Comparison of ENCODE assay signal across 28 cellular contexts in genomic region chr6:138966870-138967269, GRCh38.
"Had no signal": no experiment of that assay in that cellular context is flagged by ENCODE, and none has a peak within 500 bp of the region (broad histone marks: within the 10 kb centered on the region; RNA-seq: fewer than 3 reads in every experiment).

No MANE protein-coding gene starts in this region.

- H3K4me1 ChIP-seq: uterus had no signal

- H3K27me3 ChIP-seq: dorsolateral prefrontal cortex, gastrocnemius medialis, neutrophil, pancreas, right lobe of liver, suprapubic skin, transverse colon, upper lobe of right lung, uterus had no signal

- H3K27me3 Mint-ChIP-seq: memory B cell; progenitor cell of endocrine pancreas; stimulated activated naive CD8-positive, alpha-beta T cell treated with anti-CD3 and anti-CD28 coated beads, Interleukin-15, amount 100 ng/mL, for 72 hours had no signal

- H3K4me3 ChIP-seq: dorsolateral prefrontal cortex, gastrocnemius medialis, lower lobe of right lung, pancreas, right lobe of liver, suprapubic skin, transverse colon, upper lobe of right lung, uterus had no signal

- H3K4me3 Mint-ChIP-seq: endodermal cell; memory B cell; natural killer cell; neural crest cell; stimulated activated naive CD8-positive, alpha-beta T cell treated with anti-CD3 and anti-CD28 coated beads, Interleukin-15, amount 100 ng/mL, for 72 hours had no signal

- H3K9me3 ChIP-seq: gastrocnemius medialis, lower lobe of right lung, neutrophil, pancreas, right lobe of liver, suprapubic skin, transverse colon, upper lobe of right lung, uterus had no signal

- ATAC-seq: esophagus mucosa; gastrocnemius medialis; left ventricle myocardium superior; lower lobe of right lung; pancreas; right lobe of liver; stimulated activated naive CD8-positive, alpha-beta T cell treated with anti-CD3 and anti-CD28 coated beads, Interleukin-15, amount 100 ng/mL, for 72 hours; upper lobe of right lung had no signal

- H3K27ac ChIP-seq: epithelial cell of prostate, gastrocnemius medialis, lower lobe of right lung, neutrophil, pancreas, right lobe of liver, suprapubic skin, transverse colon, upper lobe of right lung, uterus had no signal

- H3K27ac Mint-ChIP-seq: endodermal cell, memory B cell, progenitor cell of endocrine pancreas had no signal

- DNase-seq: dorsolateral prefrontal cortex; effector CD4-positive, alpha-beta T cell; endodermal cell; foreskin fibroblast; gastrocnemius medialis; head of caudate nucleus; left ventricle myocardium superior; lower lobe of right lung; natural killer cell; pancreas; right lobe of liver; small intestine; stimulated activated CD4-positive, alpha-beta T cell treated with anti-CD3 and anti-CD28 coated beads, Interleukin-12 subunit alpha, Interleukin-12 subunit beta, amount 100 ng/mL, for 4 hours; stimulated activated CD4-positive, alpha-beta T cell treated with anti-CD3 and anti-CD28 coated beads, Interleukin-1b, Interleukin-23, amount 100 ng/mL, for 48 hours; stimulated activated CD4-positive, alpha-beta T cell treated with anti-CD3 and anti-CD28 coated beads, Interleukin-4, amount 100 ng/mL, for 1 hour; stimulated activated CD8-positive, alpha-beta memory T cell treated with anti-CD3 and anti-CD28 coated beads, Interleukin-4, amount 100 ng/mL, for 48 hours; stimulated activated naive CD4-positive, alpha-beta T cell; stimulated activated naive CD8-positive, alpha-beta T cell treated with anti-CD3 and anti-CD28 coated beads, Interleukin-15, amount 100 ng/mL, for 72 hours; transverse colon; upper lobe of right lung; uterus had no signal

- H3K36me3 Mint-ChIP-seq: natural killer cell had no signal

- H3K36me3 ChIP-seq: gastrocnemius medialis, lower lobe of right lung, neutrophil, pancreas, right lobe of liver, suprapubic skin, transverse colon, upper lobe of right lung, uterus had no signal
